Comparison of ENCODE assay signal across 23 cellular contexts in the genomic region with DNA sequence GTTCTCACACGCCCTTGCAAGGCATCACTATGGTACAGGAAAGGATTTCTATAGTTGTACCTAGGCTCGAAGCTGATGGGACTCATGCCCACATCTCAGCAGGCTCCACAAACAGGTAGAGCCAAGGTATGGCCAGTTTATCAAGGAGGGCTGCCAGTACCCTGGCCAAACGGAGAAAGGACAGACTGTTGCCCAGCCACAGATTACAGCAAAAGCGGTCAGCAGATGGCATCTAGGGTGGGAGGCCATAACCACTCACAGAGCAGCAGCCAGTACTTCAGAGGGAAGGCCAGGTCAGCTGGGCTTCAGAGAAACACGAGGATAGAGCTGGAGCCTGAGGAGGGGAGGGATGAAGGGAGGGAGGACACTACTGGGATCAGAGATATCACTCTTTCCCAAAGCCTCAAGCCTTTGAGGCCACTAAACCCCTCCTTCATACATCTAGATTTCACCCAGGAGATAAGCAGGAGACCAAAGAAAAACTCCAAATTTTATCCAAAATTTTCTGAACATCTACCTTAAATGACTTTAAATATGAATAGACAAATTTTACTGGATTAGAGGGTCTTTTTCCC.
DNase-seq lines count a peak whose midpoint lies in the region; ATAC-seq and TF ChIP-seq lines count a peak whose summit lies in the region.
"Had no signal": no experiment of that assay in that cellular context is flagged by ENCODE, and none has a peak within 500 bp of the region (broad histone marks: within the 10 kb centered on the region; RNA-seq: fewer than 3 reads in every experiment).

No MANE protein-coding gene starts in this region.

- ATAC-seq in GM23338 (no peak), WTC11 (peak; percentile 29), GM18502 (IDR thresholded peaks at IDR 0.05; ENCODE audit: poor library complexity, unreplicated experiment) (no peak)
- ATAC-seq: CD8-positive, alpha-beta T cell had no signal

- H3K4me3 ChIP-seq in GM23338: no peak overlapping the region
- no peak overlapping the region for H3K4me3 ChIP-seq in CD4-positive, alpha-beta memory T cell (ENCODE audit: low read length in 2 of 2)
- H3K4me3 ChIP-seq: BLaER1, Peyer's patch had no signal

- CTCF ChIA-PET in WTC11 (lab: Charles Lee): no interaction called here
- CTCF ChIA-PET in CD4-positive, alpha-beta memory T cell (lab: Charles Lee; ENCODE audit: partially characterized antibody): no interaction called here

- H3K4me2 ChIP-seq in GM23338: peak overlapping the region; percentile 54
- H3K4me2 ChIP-seq: BLaER1 had no signal

- DNase-seq in GM23338 (ENCODE audit: low spot score) (no peak), WTC11 (ENCODE audit: low spot score) (no peak), left kidney (ENCODE audit: low read depth, low spot score) (peak; percentile 7), CD1c-positive myeloid dendritic cell (ENCODE audit: extremely low spot score) (no peak), LoVo (ENCODE audit: low spot score) (no peak)
- no peak for DNase-seq in CD4-positive, alpha-beta memory T cell
- DNase-seq: Caco-2; CD8-positive, alpha-beta T cell; DMS 273 treated with DMSO at 0.1 percent for 48 hours; GOT3; HCEC 1CT; Kasumi-1; NCI-H2029; NCI-H446; NCI-H524 treated with DMSO at 0.1 percent for 48 hours; NCI-H774; Peyer's patch; SHP77 treated with DMSO at 0.1 percent for 48 hours; T-helper 1 cell had no signal

- H4K20me1 ChIP-seq in GM23338 (replicated peaks; ENCODE audit: insufficient read depth): no peaks in the 10 kb centered on the region
- H4K20me1 ChIP-seq: BLaER1 had no signal

- H3K9me3 ChIP-seq in CD4-positive, alpha-beta memory T cell (ENCODE audit: control insufficient read depth in 1 of 2, low read length in 2 of 2): no peaks in the 10 kb centered on the region
- H3K9me3 ChIP-seq: BLaER1, Caco-2, Peyer's patch had no signal

- H3K27ac ChIP-seq in 22Rv1 (peak overlapping the region; percentile 48), GM23338 (ENCODE audit: low read depth) (no peak overlapping the region)
- no peak overlapping the region for H3K27ac ChIP-seq in CD4-positive, alpha-beta memory T cell (ENCODE audit: low read depth, low read length)
- H3K27ac ChIP-seq: BLaER1, HL-60, Peyer's patch had no signal

- H3K36me3 Mint-ChIP-seq in GM23338 (ENCODE audit: low read depth): peaks cover 20% of the 10 kb centered on the region; the same call in 2 of the 3 replicates
- H3K36me3 Mint-ChIP-seq in WTC11: peaks cover 9% of the 10 kb centered on the region
- no peaks in the 10 kb centered on the region for H3K36me3 Mint-ChIP-seq in CD4-positive, alpha-beta memory T cell
- H3K36me3 Mint-ChIP-seq: CD8-positive, alpha-beta T cell had no signal

- POLR2A ChIA-PET in WTC11 (lab: Charles Lee): no interaction called here
- POLR2A ChIA-PET in CD4-positive, alpha-beta memory T cell (lab: Charles Lee; ENCODE audit: partially characterized antibody): no interaction called here

- no peaks in the 10 kb centered on the region for H3K79me2 ChIP-seq in GM23338 (replicated peaks; ENCODE audit: insufficient read depth)

- peaks cover 7% of the 10 kb centered on the region; the same call in 1 of the 2 replicates for H3K9me2 ChIP-seq in GM23338 (ENCODE audit: insufficient read depth)

- H2AFZ ChIP-seq in GM23338: peak overlapping the region; percentile 6; the same call in 1 of the 2 replicates

- H3K4me1 ChIP-seq in GM23338 (ENCODE audit: insufficient read depth): peaks cover 16% of the 10 kb centered on the region
- H3K4me1 ChIP-seq in CD4-positive, alpha-beta memory T cell (ENCODE audit: insufficient read depth, low read length): no peaks in the 10 kb centered on the region
- H3K4me1 ChIP-seq: Caco-2, Peyer's patch had no signal

- no peaks in the 10 kb centered on the region for H3K27me3 ChIP-seq in GM23338 (ENCODE audit: insufficient read depth)
- H3K27me3 ChIP-seq in CD4-positive, alpha-beta memory T cell (ENCODE audit: insufficient read depth, low read length): no peaks in the 10 kb centered on the region
- H3K27me3 ChIP-seq: BLaER1, Peyer's patch had no signal

- H3K27ac Mint-ChIP-seq in GM23338: no peak overlapping the region; the same call in 1 of the 2 replicates
- no peak overlapping the region for H3K27ac Mint-ChIP-seq in WTC11
- H3K27ac Mint-ChIP-seq in CD4-positive, alpha-beta memory T cell: no peak overlapping the region
- H3K27ac Mint-ChIP-seq: CD8-positive, alpha-beta T cell had no signal

- intact Hi-C loops in CD4-positive, alpha-beta memory T cell (cut with micrococcal nuclease): no loop called here

- H3K4me1 Mint-ChIP-seq in GM23338 (peaks cover 24% of the 10 kb centered on the region), WTC11 (peaks cover 33% of the 10 kb centered on the region)
- H3K4me1 Mint-ChIP-seq in CD4-positive, alpha-beta memory T cell: peaks cover 0 to 2% (median 0%) of the 10 kb centered on the region in 4 donors

- peaks cover 2% of the 10 kb centered on the region for H3K27me3 Mint-ChIP-seq in GM23338 (ENCODE audit: insufficient read depth, low read depth, poor library complexity)
- H3K27me3 Mint-ChIP-seq in WTC11 (ENCODE audit: low read depth): no peaks in the 10 kb centered on the region; the same call in 1 of the 2 replicates
- H3K27me3 Mint-ChIP-seq in CD4-positive, alpha-beta memory T cell: no peaks in the 10 kb centered on the region

- H3K4me3 Mint-ChIP-seq in GM23338 (no peak overlapping the region), WTC11 (no peak overlapping the region)
- H3K4me3 Mint-ChIP-seq in CD4-positive, alpha-beta memory T cell: no peak overlapping the region
- H3K4me3 Mint-ChIP-seq: CD8-positive, alpha-beta T cell had no signal

- TF ChIP-seq CTCF in 22Rv1 (IDR thresholded peaks at IDR 0.05) (no peak), GM23338 (conservative IDR thresholded peaks at IDR 0.05; ENCODE audit: low read depth in 2 of 2) (no peak), WTC11 (IDR thresholded peaks at IDR 0.05) (no peak)

- H3K36me3 ChIP-seq in GM23338 (ENCODE audit: insufficient read depth): no peaks in the 10 kb centered on the region
- no peaks in the 10 kb centered on the region for H3K36me3 ChIP-seq in CD4-positive, alpha-beta memory T cell (ENCODE audit: insufficient read depth, low read length)
- H3K36me3 ChIP-seq: BLaER1, Peyer's patch had no signal

- H3F3A ChIP-seq in GM23338 (replicated peaks; ENCODE audit: low read depth): no peaks in the 10 kb centered on the region

- peaks cover 8% of the 10 kb centered on the region; the same call in 2 of the 3 replicates for H3K9me3 Mint-ChIP-seq in GM23338
- H3K9me3 Mint-ChIP-seq in WTC11: peaks cover 25% of the 10 kb centered on the region
- peaks cover 0 to 25% (median 13%) of the 10 kb centered on the region in 8 donors for H3K9me3 Mint-ChIP-seq in CD4-positive, alpha-beta memory T cell

TF ChIP-seq in GM23338, 12 proteins besides CTCF, POLR2A, EP300 and RAD21:
- TF ChIP-seq, protein P1, sequence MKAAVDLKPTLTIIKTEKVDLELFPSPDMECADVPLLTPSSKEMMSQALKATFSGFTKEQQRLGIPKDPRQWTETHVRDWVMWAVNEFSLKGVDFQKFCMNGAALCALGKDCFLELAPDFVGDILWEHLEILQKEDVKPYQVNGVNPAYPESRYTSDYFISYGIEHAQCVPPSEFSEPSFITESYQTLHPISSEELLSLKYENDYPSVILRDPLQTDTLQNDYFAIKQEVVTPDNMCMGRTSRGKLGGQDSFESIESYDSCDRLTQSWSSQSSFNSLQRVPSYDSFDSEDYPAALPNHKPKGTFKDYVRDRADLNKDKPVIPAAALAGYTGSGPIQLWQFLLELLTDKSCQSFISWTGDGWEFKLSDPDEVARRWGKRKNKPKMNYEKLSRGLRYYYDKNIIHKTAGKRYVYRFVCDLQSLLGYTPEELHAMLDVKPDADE (IDR thresholded peaks at IDR 0.05): no peak
- TF ChIP-seq JUNB (IDR thresholded peaks at IDR 0.05; ENCODE audit: unreplicated experiment) (no peak), NANOG (IDR thresholded peaks at IDR 0.05; ENCODE audit: borderline replicate concordance) (no peak), ZNF114 (CRISPR knock-in tag; IDR thresholded peaks at IDR 0.05) (no peak), POLR2AphosphoS5 (IDR thresholded peaks at IDR 0.05; ENCODE audit: low read depth) (no peak), EZH2phosphoT487 (IDR thresholded peaks at IDR 0.05; ENCODE audit: unreplicated experiment) (no peak)

TF ChIP-seq in WTC11, 78 proteins besides CTCF, POLR2A, EP300 and RAD21 (continues in another document):
- TF ChIP-seq ZNF423 (CRISPR knock-in tag; IDR thresholded peaks at IDR 0.05) (no peak), NFYB (CRISPR knock-in tag; conservative IDR thresholded peaks at IDR 0.05; ENCODE audit: low read depth) (no peak), ZNF138 (CRISPR knock-in tag; conservative IDR thresholded peaks at IDR 0.05) (no peak), FOXP1 (CRISPR knock-in tag; IDR thresholded peaks at IDR 0.05; ENCODE audit: borderline replicate concordance) (no peak), SP1 (CRISPR knock-in tag; conservative IDR thresholded peaks at IDR 0.05) (no peak)
- TF ChIP-seq, protein P2, sequence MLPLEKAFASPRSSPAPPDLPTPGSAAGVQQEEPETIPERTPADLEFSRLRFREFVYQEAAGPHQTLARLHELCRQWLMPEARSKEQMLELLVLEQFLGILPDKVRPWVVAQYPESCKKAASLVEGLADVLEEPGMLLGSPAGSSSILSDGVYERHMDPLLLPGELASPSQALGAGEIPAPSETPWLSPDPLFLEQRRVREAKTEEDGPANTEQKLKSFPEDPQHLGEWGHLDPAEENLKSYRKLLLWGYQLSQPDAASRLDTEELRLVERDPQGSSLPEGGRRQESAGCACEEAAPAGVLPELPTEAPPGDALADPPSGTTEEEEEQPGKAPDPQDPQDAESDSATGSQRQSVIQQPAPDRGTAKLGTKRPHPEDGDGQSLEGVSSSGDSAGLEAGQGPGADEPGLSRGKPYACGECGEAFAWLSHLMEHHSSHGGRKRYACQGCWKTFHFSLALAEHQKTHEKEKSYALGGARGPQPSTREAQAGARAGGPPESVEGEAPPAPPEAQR (CRISPR knock-in tag; IDR thresholded peaks at IDR 0.05): no peak
- TF ChIP-seq, protein P3, sequence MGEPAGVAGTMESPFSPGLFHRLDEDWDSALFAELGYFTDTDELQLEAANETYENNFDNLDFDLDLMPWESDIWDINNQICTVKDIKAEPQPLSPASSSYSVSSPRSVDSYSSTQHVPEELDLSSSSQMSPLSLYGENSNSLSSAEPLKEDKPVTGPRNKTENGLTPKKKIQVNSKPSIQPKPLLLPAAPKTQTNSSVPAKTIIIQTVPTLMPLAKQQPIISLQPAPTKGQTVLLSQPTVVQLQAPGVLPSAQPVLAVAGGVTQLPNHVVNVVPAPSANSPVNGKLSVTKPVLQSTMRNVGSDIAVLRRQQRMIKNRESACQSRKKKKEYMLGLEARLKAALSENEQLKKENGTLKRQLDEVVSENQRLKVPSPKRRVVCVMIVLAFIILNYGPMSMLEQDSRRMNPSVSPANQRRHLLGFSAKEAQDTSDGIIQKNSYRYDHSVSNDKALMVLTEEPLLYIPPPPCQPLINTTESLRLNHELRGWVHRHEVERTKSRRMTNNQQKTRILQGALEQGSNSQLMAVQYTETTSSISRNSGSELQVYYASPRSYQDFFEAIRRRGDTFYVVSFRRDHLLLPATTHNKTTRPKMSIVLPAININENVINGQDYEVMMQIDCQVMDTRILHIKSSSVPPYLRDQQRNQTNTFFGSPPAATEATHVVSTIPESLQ (CRISPR knock-in tag; IDR thresholded peaks at IDR 0.05): no peak
